19 cellular contexts compared by ENCODE assay signal in the genomic region with DNA sequence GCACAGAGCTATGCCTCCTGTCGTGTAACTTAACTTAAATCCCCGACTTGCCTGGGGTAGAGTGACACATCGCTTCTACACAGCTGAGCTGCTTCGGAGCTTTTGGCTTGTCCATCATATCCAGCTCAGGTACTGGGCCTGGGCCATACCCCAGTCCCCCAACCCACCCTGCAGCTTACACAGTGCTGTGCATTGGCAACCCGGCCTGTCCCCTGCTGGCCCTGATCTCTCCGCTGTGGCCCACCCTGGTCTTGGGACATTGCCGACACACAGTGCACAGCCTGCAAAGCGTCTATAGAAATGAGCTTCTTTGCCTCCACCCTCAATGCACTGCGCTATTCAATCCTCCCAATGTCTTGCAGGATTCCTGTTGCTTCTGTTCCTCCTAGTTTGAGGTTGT.
A peak's percentile ranks its signal among the peaks of the same experiment; 100 is the strongest.
DNase-seq lines count a peak whose midpoint lies in the region; ATAC-seq and TF ChIP-seq lines count a peak whose summit lies in the region.
"Had no signal": no experiment of that assay in that cellular context is flagged by ENCODE, and none has a peak within 500 bp of the region (broad histone marks: within the 10 kb centered on the region; RNA-seq: fewer than 3 reads in every experiment).

No MANE protein-coding gene starts in this region.

- TF ChIP-seq CTCF in nephron progenitor cell (IDR thresholded peaks at IDR 0.05): no peak
- TF ChIP-seq CTCF in upper lobe of left lung (IDR thresholded peaks at IDR 0.05): no peak

- no peaks in the 10 kb centered on the region for H3K4me1 Mint-ChIP-seq in stimulated activated naive CD8-positive, alpha-beta T cell treated with anti-CD3 and anti-CD28 coated beads, Interleukin-15, amount 100 ng/mL, for 72 hours
- H3K4me1 Mint-ChIP-seq in nephron progenitor cell: peaks cover 19% of the 10 kb centered on the region
- H3K4me1 Mint-ChIP-seq: B cell had no signal

- no peaks in the 10 kb centered on the region for H3K36me3 ChIP-seq in upper lobe of left lung
- H3K36me3 ChIP-seq: BLaER1 treated with 17β-estradiol and CSF1 and Interleukin-3, amounts not matched to agents 10 nM and 100 nM had no signal

- no peak overlapping the region for H3K4me3 Mint-ChIP-seq in stimulated activated naive CD8-positive, alpha-beta T cell treated with anti-CD3 and anti-CD28 coated beads, Interleukin-15, amount 100 ng/mL, for 72 hours
- H3K4me3 Mint-ChIP-seq in nephron progenitor cell: no peak overlapping the region
- H3K4me3 Mint-ChIP-seq: B cell; CD4-positive, alpha-beta T cell; CD8-positive, alpha-beta T cell had no signal

- no peaks in the 10 kb centered on the region for H3K9me3 Mint-ChIP-seq in stimulated activated naive CD8-positive, alpha-beta T cell treated with anti-CD3 and anti-CD28 coated beads, Interleukin-15, amount 100 ng/mL, for 72 hours
- H3K9me3 Mint-ChIP-seq in nephron progenitor cell: no peaks in the 10 kb centered on the region
- H3K9me3 Mint-ChIP-seq: CD4-positive, alpha-beta T cell; CD8-positive, alpha-beta T cell had no signal

- TF ChIP-seq POLR2A in upper lobe of left lung (IDR thresholded peaks at IDR 0.05): no peak

- no peak overlapping the region for H3K4me3 ChIP-seq in upper lobe of left lung
- H3K4me3 ChIP-seq: A549; BLaER1 treated with 17β-estradiol and CSF1 and Interleukin-3, amounts not matched to agents 10 nM and 100 nM; GM12878 had no signal

- 92 to 96% methylated on average over 7 to 9 of the region's 9 CpGs for WGBS in upper lobe of left lung, 2 donors

- H3K27me3 Mint-ChIP-seq in stimulated activated naive CD8-positive, alpha-beta T cell treated with anti-CD3 and anti-CD28 coated beads, Interleukin-15, amount 100 ng/mL, for 72 hours: no peaks in the 10 kb centered on the region
- H3K27me3 Mint-ChIP-seq in nephron progenitor cell (ENCODE audit: low read depth, poor library complexity): peaks cover 3% of the 10 kb centered on the region
- H3K27me3 Mint-ChIP-seq: B cell; CD4-positive, alpha-beta T cell had no signal

- no peak for TF ChIP-seq EP300 in upper lobe of left lung (IDR thresholded peaks at IDR 0.05)

- H3K27ac ChIP-seq in upper lobe of left lung: no peak overlapping the region
- H3K27ac ChIP-seq: 22Rv1; A549; BLaER1 treated with 17β-estradiol and CSF1 and Interleukin-3, amounts not matched to agents 10 nM and 100 nM; C4-2B had no signal

- H3K27ac Mint-ChIP-seq in stimulated activated naive CD8-positive, alpha-beta T cell treated with anti-CD3 and anti-CD28 coated beads, Interleukin-15, amount 100 ng/mL, for 72 hours: peak overlapping the region in 1 of 2 donors; percentile 1
- H3K27ac Mint-ChIP-seq in nephron progenitor cell: peak overlapping the region; percentile 9
- H3K27ac Mint-ChIP-seq: B cell; CD4-positive, alpha-beta T cell; CD8-positive, alpha-beta T cell had no signal

- ATAC-seq in stimulated activated naive CD8-positive, alpha-beta T cell treated with anti-CD3 and anti-CD28 coated beads, Interleukin-15, amount 100 ng/mL, for 72 hours: peak; percentile 28
- ATAC-seq in stimulated activated naive CD8-positive, alpha-beta T cell treated with anti-CD3 and anti-CD28 coated beads, Interleukin-15, Interleukin-2, amounts not matched to agents 100 U/mL and 50 U/mL, for 24 hours: no peak
- ATAC-seq in upper lobe of left lung (ENCODE audit: low FRiP score in 2 of 2): peak; percentile 25 to 37
- ATAC-seq in GM19467 (IDR thresholded peaks at IDR 0.05; ENCODE audit: unreplicated experiment): no peak
- ATAC-seq: A549; CD8-positive, alpha-beta T cell; GM12878 had no signal

- H3K9me3 ChIP-seq in upper lobe of left lung: no peaks in the 10 kb centered on the region
- H3K9me3 ChIP-seq: A549; BLaER1 treated with 17β-estradiol and CSF1 and Interleukin-3, amounts not matched to agents 10 nM and 100 nM; Caco-2 had no signal

- H3K4me1 ChIP-seq in upper lobe of left lung: no peaks in the 10 kb centered on the region
- H3K4me1 ChIP-seq: A549, Caco-2 had no signal

- H3K36me3 Mint-ChIP-seq in nephron progenitor cell (ENCODE audit: low read depth): no peaks in the 10 kb centered on the region
- H3K36me3 Mint-ChIP-seq: CD8-positive, alpha-beta T cell had no signal

- DNase-seq in stimulated activated naive CD8-positive, alpha-beta T cell treated with anti-CD3 and anti-CD28 coated beads, Interleukin-15, amount 100 ng/mL, for 72 hours: no peak
- DNase-seq in stimulated activated naive CD8-positive, alpha-beta T cell treated with anti-CD3 and anti-CD28 coated beads, Interleukin-15, Interleukin-2, amounts not matched to agents 100 U/mL and 50 U/mL, for 24 hours: no peak
- DNase-seq in nephron progenitor cell (no peak), upper lobe of left lung (no peak)
- no peak for DNase-seq in activated CD8-positive, alpha-beta memory T cell treated with anti-CD3 and anti-CD28 coated beads, Interleukin-2, amount 50 U/mL, for 4 hours
- DNase-seq: AML-193; Caco-2; Calu3; CD4-positive, alpha-beta T cell; CD8-positive, alpha-beta T cell; DMS79 treated with DMSO at 0.1 percent for 48 hours; GF-D8 had no signal

- H3K27me3 ChIP-seq in upper lobe of left lung: no peaks in the 10 kb centered on the region
- H3K27me3 ChIP-seq: BLaER1 treated with 17β-estradiol and CSF1 and Interleukin-3, amounts not matched to agents 10 nM and 100 nM had no signal

Comparison
In these comparisons a context has a peak if more than half of its experiments do, and no peak if none do; other contexts are left out.
1. ATAC-seq: peak in stimulated activated naive CD8-positive, alpha-beta T cell treated with anti-CD3 and anti-CD28 coated beads, Interleukin-15, amount 100 ng/mL, for 72 hours (single experiment) and upper lobe of left lung (2 of 2); none in stimulated activated naive CD8-positive, alpha-beta T cell treated with anti-CD3 and anti-CD28 coated beads, Interleukin-15, Interleukin-2, amounts not matched to agents 100 U/mL and 50 U/mL, for 24 hours (single experiment) and GM19467 (single experiment).